In genomic region chr18:44696892-44697291, GRCh38 we compare ENCODE assay signal across 14 cellular contexts. TPM values are rescaled to one million over a fixed set of nuclear protein-coding genes. Genes with fewer than 3 reads are reported as not detected.
DNase-seq lines count a peak whose midpoint lies in the region; ATAC-seq and TF ChIP-seq lines count a peak whose summit lies in the region.
"Had no signal": no experiment of that assay in that cellular context is flagged by ENCODE, and none has a peak within 500 bp of the region (broad histone marks: within the 10 kb centered on the region; RNA-seq: fewer than 3 reads in every experiment).

No MANE protein-coding gene starts in this region.

- WGBS in esophagus muscularis mucosa: 41% methylated on average over 9 of the region's 9 CpGs
- 31 to 38% methylated on average over 9 of the region's 9 CpGs for WGBS in testis, 2 donors

- peak; percentile 13 for DNase-seq in RWPE1 (ENCODE audit: low spot score)
- DNase-seq in esophagus muscularis mucosa (ENCODE audit: extremely low spot score): no peak
- DNase-seq in mesothelial cell of epicardium (ENCODE audit: low spot score in 2 of 2, unreplicated experiment in 2 of 2): no peak
- DNase-seq in testis: peak; percentile 81
- DNase-seq in activated CD4-positive, alpha-beta T cell treated with anti-CD3 and anti-CD28 coated beads, Interleukin-2, amount 10 ng/mL, durations not matched to agents 7 days and 5 days: no peak
- DNase-seq: activated effector memory CD4-positive, alpha-beta T cell treated with Interleukin-2 at 50 U/mL for 16 hours; CD4-positive, CD25-positive, alpha-beta regulatory T cell; cerebellar nuclear complex; naive B cell; NCI-H524 had no signal

- no peaks in the 10 kb centered on the region for H3K9me3 Mint-ChIP-seq in mesothelial cell of epicardium
- H3K9me3 Mint-ChIP-seq in activated CD4-positive, alpha-beta T cell treated with anti-CD3 and anti-CD28 coated beads, Interleukin-2, amount 10 ng/mL, durations not matched to agents 7 days and 5 days: peaks cover 3% of the 10 kb centered on the region
- H3K9me3 Mint-ChIP-seq: CD4-positive, CD25-positive, alpha-beta regulatory T cell; naive B cell had no signal

- H3K27me3 ChIP-seq in esophagus muscularis mucosa: no peaks in the 10 kb centered on the region
- no peaks in the 10 kb centered on the region for H3K27me3 ChIP-seq in testis

- peak; percentile 72 for TF ChIP-seq EP300 in esophagus muscularis mucosa (IDR thresholded peaks at IDR 0.05)

- ATAC-seq in HG02840 (IDR thresholded peaks at IDR 0.05; ENCODE audit: low FRiP score, unreplicated experiment) (no peak), GM19023 (IDR thresholded peaks at IDR 0.05; ENCODE audit: unreplicated experiment) (no peak), SK-N-SH treated with all-trans-retinoic acid at 6 μM for 48 hours (no peak)

- H3K4me3 Mint-ChIP-seq in mesothelial cell of epicardium: peak overlapping the region; percentile 10
- H3K4me3 Mint-ChIP-seq in activated CD4-positive, alpha-beta T cell treated with anti-CD3 and anti-CD28 coated beads, Interleukin-2, amount 10 ng/mL, durations not matched to agents 7 days and 5 days: no peak overlapping the region
- H3K4me3 Mint-ChIP-seq: CD4-positive, CD25-positive, alpha-beta regulatory T cell; naive B cell had no signal

- H3K4me1 Mint-ChIP-seq in mesothelial cell of epicardium: peaks cover 56% of the 10 kb centered on the region
- H3K4me1 Mint-ChIP-seq in activated CD4-positive, alpha-beta T cell treated with anti-CD3 and anti-CD28 coated beads, Interleukin-2, amount 10 ng/mL, durations not matched to agents 7 days and 5 days: peaks cover 5% of the 10 kb centered on the region

- CTCF ChIA-PET in RWPE1 (lab: Yijun Ruan, JAX): no interaction called here
- CTCF ChIA-PET in activated CD4-positive, alpha-beta T cell treated with anti-CD3 and anti-CD28 coated beads, Interleukin-2, amount 10 ng/mL, durations not matched to agents 7 days and 5 days (lab: Charles Lee): no interaction called here

- H3K4me3 ChIP-seq in esophagus muscularis mucosa (peak overlapping the region; percentile 20 to 48 (median 42)), testis (no peak overlapping the region)

- no peak for TF ChIP-seq CTCF in RWPE1 (conservative IDR thresholded peaks at IDR 0.05; ENCODE audit: low read depth)
- TF ChIP-seq CTCF in esophagus muscularis mucosa (IDR thresholded peaks at IDR 0.05): no peak
- no peak for TF ChIP-seq CTCF in mesothelial cell of epicardium (IDR thresholded peaks at IDR 0.05; ENCODE audit: unreplicated experiment)
- TF ChIP-seq CTCF in testis (IDR thresholded peaks at IDR 0.05): no peak

- peak overlapping the region; percentile 85 for H3K27ac Mint-ChIP-seq in mesothelial cell of epicardium
- H3K27ac Mint-ChIP-seq in activated CD4-positive, alpha-beta T cell treated with anti-CD3 and anti-CD28 coated beads, Interleukin-2, amount 10 ng/mL, durations not matched to agents 7 days and 5 days: no peak overlapping the region

- no peak for TF ChIP-seq POLR2A in esophagus muscularis mucosa (IDR thresholded peaks at IDR 0.05; ENCODE audit: low read depth)
- TF ChIP-seq POLR2A in testis (IDR thresholded peaks at IDR 0.05): no peak

- H3K9me3 ChIP-seq in esophagus muscularis mucosa (no peaks in the 10 kb centered on the region), testis (no peaks in the 10 kb centered on the region)

- H3K27ac ChIP-seq in RWPE1: no peak overlapping the region
- H3K27ac ChIP-seq in esophagus muscularis mucosa (replicated peaks in 1 of 4): peak overlapping the region; percentile 72 to 81 (median 76)
- H3K27ac ChIP-seq in testis: peak overlapping the region; percentile 32 to 53
- H3K27ac ChIP-seq: HL-60 had no signal

- peaks cover 34 to 90% (median 80%) of the 10 kb centered on the region in 4 donors for H3K4me1 ChIP-seq in esophagus muscularis mucosa
- H3K4me1 ChIP-seq in testis: peaks cover 46% of the 10 kb centered on the region

- POLR2A ChIA-PET in RWPE1 (lab: Yijun Ruan, JAX; ENCODE audit: low non-redundant PET): no interaction called here
- POLR2A ChIA-PET in activated CD4-positive, alpha-beta T cell treated with anti-CD3 and anti-CD28 coated beads, Interleukin-2, amount 10 ng/mL, durations not matched to agents 7 days and 5 days (lab: Charles Lee): no interaction called here

- peaks cover 9% of the 10 kb centered on the region for H3K36me3 Mint-ChIP-seq in mesothelial cell of epicardium
- H3K36me3 Mint-ChIP-seq in activated CD4-positive, alpha-beta T cell treated with anti-CD3 and anti-CD28 coated beads, Interleukin-2, amount 10 ng/mL, durations not matched to agents 7 days and 5 days (ENCODE audit: low read depth): no peaks in the 10 kb centered on the region
- H3K36me3 Mint-ChIP-seq: CD4-positive, CD25-positive, alpha-beta regulatory T cell had no signal

- no peaks in the 10 kb centered on the region for H3K27me3 Mint-ChIP-seq in mesothelial cell of epicardium (ENCODE audit: low read depth)
- H3K27me3 Mint-ChIP-seq in activated CD4-positive, alpha-beta T cell treated with anti-CD3 and anti-CD28 coated beads, Interleukin-2, amount 10 ng/mL, durations not matched to agents 7 days and 5 days: peaks cover 38% of the 10 kb centered on the region
- H3K27me3 Mint-ChIP-seq: CD4-positive, CD25-positive, alpha-beta regulatory T cell; naive B cell had no signal

- H3K36me3 ChIP-seq in esophagus muscularis mucosa (no peaks in the 10 kb centered on the region), testis (ENCODE audit: low read depth, missing control alignments) (no peaks in the 10 kb centered on the region)

- intact Hi-C loops in esophagus muscularis mucosa (cut with DNase I): no loop called here
- intact Hi-C loops in testis (cut with DNase I; ENCODE audit: low total_unique reads): no loop called here

TF ChIP-seq in SK-N-SH treated with all-trans-retinoic acid at 6 μM for 48 hours, 23 proteins besides CTCF, POLR2A, EP300 and RAD21:
- TF ChIP-seq SNAI2 (CRISPR knock-in tag; IDR thresholded peaks at IDR 0.05): no peak
- no peak for TF ChIP-seq RARB (CRISPR knock-in tag; IDR thresholded peaks at IDR 0.05)
- no peak for TF ChIP-seq TSHZ2 (CRISPR knock-in tag; IDR thresholded peaks at IDR 0.05)
- no peak for TF ChIP-seq CSRNP3 (CRISPR knock-in tag; IDR thresholded peaks at IDR 0.05)
- no peak for TF ChIP-seq ZFP3 (CRISPR knock-in tag; IDR thresholded peaks at IDR 0.05)

RNA-seq across cellular contexts. Expression of gene SETBP1, which starts 16.2 kb away (rescaled TPM):
- 10 to 100 TPM; 40.9 to 86.5 (median 65.1) TPM for total RNA-seq in esophagus muscularis mucosa
- 44.6 to 47.7 TPM (median 46.0 TPM) in 3 replicates for total RNA-seq in mesothelial cell of epicardium
- 10 to 100 TPM; 33.1 to 34.7 TPM for total RNA-seq in testis
- polyA plus RNA-seq in testis (ENCODE audit: insufficient read depth, low read depth, low replicate concordance): 6.2 TPM
- total RNA-seq in activated CD4-positive, alpha-beta T cell treated with anti-CD3 and anti-CD28 coated beads, Interleukin-2, amount 10 ng/mL, durations not matched to agents 7 days and 5 days: 1 to 10 TPM; 3.7 to 4.4 TPM

Comparison
In these comparisons a context has a peak if more than half of its experiments do, and no peak if none do; other contexts are left out.
1. DNase-seq: peak in RWPE1 (single experiment) and testis (single experiment); none in esophagus muscularis mucosa (single experiment), mesothelial cell of epicardium (0 of 2) and activated CD4-positive, alpha-beta T cell treated with anti-CD3 and anti-CD28 coated beads, Interleukin-2, amount 10 ng/mL, durations not matched to agents 7 days and 5 days (single experiment).
2. H3K4me3 ChIP-seq: peak in esophagus muscularis mucosa (4 of 4); none in testis (0 of 2).